24 cellular contexts compared by ENCODE assay signal in the genomic region with DNA sequence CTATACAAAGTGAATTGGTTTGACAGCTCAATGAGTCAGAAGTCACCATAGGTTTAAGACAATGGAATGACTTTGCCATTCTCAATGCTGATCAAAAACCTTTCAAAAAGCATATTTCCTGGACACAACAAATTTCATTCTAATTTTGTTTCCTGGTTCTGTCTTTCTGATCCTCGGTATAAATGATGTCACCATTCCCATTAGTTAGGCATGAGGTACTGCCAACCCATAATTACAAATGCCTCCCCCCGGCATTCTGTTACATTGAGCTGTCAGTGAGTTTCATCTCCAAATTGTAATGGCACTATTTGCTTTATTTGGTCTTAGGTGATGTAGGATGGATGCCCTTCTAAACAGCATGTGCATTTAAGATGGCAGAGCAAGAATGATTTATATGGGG.
DNase-seq lines count a peak whose midpoint lies in the region; ATAC-seq, FAIRE-seq and TF ChIP-seq lines count a peak whose summit lies in the region.
"Had no signal": no experiment of that assay in that cellular context is flagged by ENCODE, and none has a peak within 500 bp of the region (broad histone marks: within the 10 kb centered on the region; RNA-seq: fewer than 3 reads in every experiment).

No MANE protein-coding gene starts in this region.

- no peak for TF ChIP-seq RAD21 in HepG2 (CRISPR knock-in tag; IDR thresholded peaks at IDR 0.05)

- peaks cover 3% of the 10 kb centered on the region for H3K4me1 Mint-ChIP-seq in T-helper 17 cell
- H3K4me1 Mint-ChIP-seq: B cell had no signal

- WGBS in HepG2 (ENCODE audit: low lambda C conversion rate), result 0% methylated on average over 2 of the region's 2 CpGs
- 63% methylated on average over 2 of the region's 2 CpGs for WGBS in right lobe of liver (ENCODE audit: insufficient coverage, low coverage, low lambda C conversion rate, missing lambda C conversion rate)

- CTCF ChIA-PET in HepG2 (lab: Yijun Ruan, JAX; ENCODE audit: low intra/inter-chr PET ratio, low total read pairs), result no interaction called here
- CTCF ChIA-PET in endothelial cell of umbilical vein (lab: Charles Lee), result interaction anchor here (0.8 to 1.7 kb wide), 7 partner anchors 8 to 295 kb away, joined by 3 to 6 read pairs (median 3); no protein-coding TSS in a partner anchor

- H3K4me1 ChIP-seq in HepG2 (ENCODE audit: insufficient read depth, low read length), result peaks cover 15% of the 10 kb centered on the region
- no peaks in the 10 kb centered on the region for H3K4me1 ChIP-seq in right lobe of liver
- no peaks in the 10 kb centered on the region for H3K4me1 ChIP-seq in endothelial cell of umbilical vein (ENCODE audit: control insufficient read depth, extremely low read depth, insufficient read depth, low read length)
- H3K4me1 ChIP-seq: A549; BLaER1 treated with 17β-estradiol and CSF1 and Interleukin-3, amounts not matched to agents 10 nM and 100 nM had no signal

- no peak overlapping the region for H3K27ac Mint-ChIP-seq in T-helper 17 cell
- H3K27ac Mint-ChIP-seq: B cell; CD4-positive, alpha-beta T cell; CD8-positive, alpha-beta T cell had no signal

- no peak overlapping the region for H2AFZ ChIP-seq in HepG2 (ENCODE audit: low read length)
- H2AFZ ChIP-seq in endothelial cell of umbilical vein (ENCODE audit: low read depth, low read length), result no peak overlapping the region

- H3K36me3 Mint-ChIP-seq in T-helper 17 cell (ENCODE audit: low read depth), result no peaks in the 10 kb centered on the region
- H3K36me3 Mint-ChIP-seq: CD8-positive, alpha-beta T cell had no signal

- no peak for ATAC-seq in HepG2
- ATAC-seq in right lobe of liver, result no peak
- ATAC-seq in T-helper 17 cell, result no peak
- ATAC-seq: A549; CD8-positive, alpha-beta T cell had no signal

- H3K79me2 ChIP-seq in HepG2 (ENCODE audit: insufficient read depth, low read length) (no peaks in the 10 kb centered on the region), endothelial cell of umbilical vein (ENCODE audit: control insufficient read depth, insufficient read depth, low read length) (no peaks in the 10 kb centered on the region)

- no peaks in the 10 kb centered on the region for H3K9me1 ChIP-seq in endothelial cell of umbilical vein (replicated peaks; ENCODE audit: control insufficient read depth, extremely low read depth, insufficient read depth, low read length)

- DNase-seq in DMS 273 (lab: John Stamatoyannopoulos, UW; ENCODE audit: unreplicated experiment) (peak; percentile 19), DMS 273 treated with DMSO at 0.1 percent for 48 hours (lab: John Stamatoyannopoulos, UW) (no peak), HepG2 (ENCODE audit: low spot score) (no peak), right lobe of liver (no peak), endothelial cell of umbilical vein (ENCODE audit: low read depth, low spot score) (no peak), kidney tubule cell (ENCODE audit: low spot score) (peak; percentile 5), T-helper 17 cell (no peak), NCI-H345 treated with DMSO at 0.1 percent for 48 hours (lab: John Stamatoyannopoulos, UW; ENCODE audit: unreplicated experiment) (no peak)
- DNase-seq: AML-193; Caco-2; Calu3; CD4-positive, alpha-beta T cell; CD8-positive, alpha-beta T cell; DMS79 treated with DMSO at 0.1 percent for 48 hours; GF-D8 had no signal

- H3K9me3 ChIP-seq in HepG2 (ENCODE audit: low read length) (no peaks in the 10 kb centered on the region), right lobe of liver (no peaks in the 10 kb centered on the region), endothelial cell of umbilical vein (replicated peaks; ENCODE audit: control insufficient read depth, insufficient read depth, low read length) (no peaks in the 10 kb centered on the region), T-helper 17 cell (ENCODE audit: control insufficient read depth, low read length, poor library complexity, severe bottlenecking) (no peaks in the 10 kb centered on the region)
- H3K9me3 ChIP-seq: A549; BLaER1 treated with 17β-estradiol and CSF1 and Interleukin-3, amounts not matched to agents 10 nM and 100 nM; Caco-2 had no signal

- TF ChIP-seq POLR2A in HepG2 (IDR thresholded peaks at IDR 0.05; ENCODE audit: insufficient read depth in 1 of 2, low read depth in 2 of 2, low read length in 2 of 2) (no peak), right lobe of liver (IDR thresholded peaks at IDR 0.05) (no peak), endothelial cell of umbilical vein (IDR thresholded peaks at IDR 0.05; ENCODE audit: low read depth, low read length) (no peak)

- in situ Hi-C loops in HepG2 (cut with HindIII; ENCODE audit: extremely low pct_ligation_motif_present, low pct_unique_long_range_greater_than_20kb), result no loop called here

- no peak overlapping the region for H3K4me3 ChIP-seq in HepG2 (replicated peaks in 1 of 3; ENCODE audit: insufficient read depth in 1 of 3, low read depth in 2 of 3, low read length in 3 of 3)
- H3K4me3 ChIP-seq in right lobe of liver, result no peak overlapping the region
- no peak overlapping the region for H3K4me3 ChIP-seq in endothelial cell of umbilical vein (replicated peaks in 1 of 3; ENCODE audit: insufficient read depth in 1 of 3, low read depth in 1 of 3, low read length in 3 of 3)
- H3K4me3 ChIP-seq: A549; BLaER1 treated with 17β-estradiol and CSF1 and Interleukin-3, amounts not matched to agents 10 nM and 100 nM had no signal

- H3K36me3 ChIP-seq in HepG2 (replicated peaks in 1 of 2; ENCODE audit: control insufficient read depth in 1 of 2, insufficient read depth in 2 of 2, low read length in 2 of 2), result no peaks in the 10 kb centered on the region
- H3K36me3 ChIP-seq in right lobe of liver, result no peaks in the 10 kb centered on the region
- H3K36me3 ChIP-seq in endothelial cell of umbilical vein (ENCODE audit: control insufficient read depth in 2 of 2, extremely low read depth in 1 of 2, insufficient read depth in 2 of 2, low read length in 2 of 2), result no peaks in the 10 kb centered on the region
- H3K36me3 ChIP-seq: BLaER1 treated with 17β-estradiol and CSF1 and Interleukin-3, amounts not matched to agents 10 nM and 100 nM had no signal

- H3K4me3 Mint-ChIP-seq in T-helper 17 cell, result no peak overlapping the region
- H3K4me3 Mint-ChIP-seq: B cell; CD4-positive, alpha-beta T cell; CD8-positive, alpha-beta T cell had no signal

- intact Hi-C loops in HepG2 (cut with micrococcal nuclease; ENCODE audit: unreplicated experiment) (no loop called here), right lobe of liver (cut with DNase I) (no loop called here), endothelial cell of umbilical vein (cut with micrococcal nuclease) (no loop called here)

- H3K4me2 ChIP-seq in HepG2 (ENCODE audit: low read depth, low read length) (no peak overlapping the region), endothelial cell of umbilical vein (ENCODE audit: insufficient read depth, low read length) (no peak overlapping the region)
- H3K4me2 ChIP-seq: A549; BLaER1 treated with 17β-estradiol and CSF1 and Interleukin-3, amounts not matched to agents 10 nM and 100 nM had no signal

- H3K27me3 Mint-ChIP-seq in T-helper 17 cell, result peaks cover 37% of the 10 kb centered on the region

- H3K9ac ChIP-seq in HepG2 (ENCODE audit: insufficient read depth, low read depth, low read length) (no peak overlapping the region), endothelial cell of umbilical vein (replicated peaks; ENCODE audit: extremely low read depth, insufficient read depth, low read length) (no peak overlapping the region)
- H3K9ac ChIP-seq: BLaER1 treated with 17β-estradiol and CSF1 and Interleukin-3, amounts not matched to agents 10 nM and 100 nM had no signal

- POLR2A ChIA-PET in HepG2 (lab: Yijun Ruan, JAX), result no interaction called here
- POLR2A ChIA-PET in endothelial cell of umbilical vein (lab: Charles Lee), result no interaction called here

- no TSS peak for BruUV-seq in HepG2 (replicated peaks; lab: Mats Ljungman, UMichigan)
- no TSS peak for BruUV-seq in endothelial cell of umbilical vein (replicated peaks; lab: Mats Ljungman, UMichigan)

- no peaks in the 10 kb centered on the region for H4K20me1 ChIP-seq in HepG2 (ENCODE audit: insufficient read depth, low read length)
- H4K20me1 ChIP-seq in endothelial cell of umbilical vein (replicated peaks; ENCODE audit: control insufficient read depth, extremely low read depth, insufficient read depth, low read length), result no peaks in the 10 kb centered on the region
- H4K20me1 ChIP-seq: BLaER1 treated with 17β-estradiol and CSF1 and Interleukin-3, amounts not matched to agents 10 nM and 100 nM had no signal

- FAIRE-seq in HepG2 (lab: Jason Lieb, UNC) (no peak), endothelial cell of umbilical vein (lab: Jason Lieb, UNC) (no peak)
- FAIRE-seq: A549, D721Med, G401.6, GM12891, GM19239 had no signal

- H3K27me3 ChIP-seq in HepG2 (ENCODE audit: control insufficient read depth in 1 of 2, insufficient read depth in 2 of 2, low read length in 2 of 2), result peaks cover 1 to 5% of the 10 kb centered on the region in 2 experiments; a peak in 2 of 5 replicates
- H3K27me3 ChIP-seq in right lobe of liver, result no peaks in the 10 kb centered on the region
- H3K27me3 ChIP-seq in endothelial cell of umbilical vein (ENCODE audit: control insufficient read depth in 2 of 2, insufficient read depth in 2 of 2, low read length in 2 of 2), result peaks cover 5 to 14% of the 10 kb centered on the region in 2 experiments
- H3K27me3 ChIP-seq: BLaER1 treated with 17β-estradiol and CSF1 and Interleukin-3, amounts not matched to agents 10 nM and 100 nM had no signal

- TF ChIP-seq CTCF in HepG2 (CRISPR knock-in tag; IDR thresholded peaks at IDR 0.05) (no peak), right lobe of liver (IDR thresholded peaks at IDR 0.05) (no peak), endothelial cell of umbilical vein (IDR thresholded peaks at IDR 0.05; ENCODE audit: extremely low read depth in 1 of 2, insufficient read depth in 1 of 2, low read depth in 1 of 2, low read length in 2 of 2) (no peak)

- H3K27ac ChIP-seq in HepG2 (ENCODE audit: extremely low read length, insufficient read depth, low read length) (no peak overlapping the region), right lobe of liver (no peak overlapping the region), endothelial cell of umbilical vein (ENCODE audit: insufficient read depth, low read depth, low read length) (no peak overlapping the region)
- H3K27ac ChIP-seq: 22Rv1; A549; BLaER1 treated with 17β-estradiol and CSF1 and Interleukin-3, amounts not matched to agents 10 nM and 100 nM; C4-2B had no signal

- TF ChIP-seq EP300 in HepG2 (IDR thresholded peaks at IDR 0.05; ENCODE audit: low read depth in 2 of 2, low read length in 2 of 2), result no peak
- TF ChIP-seq EP300 in HepG2 (CRISPR knock-in tag; IDR thresholded peaks at IDR 0.05; ENCODE audit: borderline replicate concordance), result no peak

- dilution Hi-C loops in endothelial cell of umbilical vein (cut with MboI; ENCODE audit: extremely low pct_ligation_motif_present, low sequenced_read_pairs), result no loop called here

TF ChIP-seq in HepG2, 621 proteins besides CTCF, POLR2A, EP300 and RAD21:
- TF ChIP-seq HNRNPLL (IDR thresholded peaks at IDR 0.05; ENCODE audit: low read depth, low read length, poor library complexity, severe bottlenecking) (no peak), ATF7 (IDR thresholded peaks at IDR 0.05) (peak; percentile 59), ATF7 (CRISPR knock-in tag; IDR thresholded peaks at IDR 0.05) (no peak)

TF ChIP-seq in endothelial cell of umbilical vein, 7 proteins besides CTCF, POLR2A, EP300 and RAD21:
- TF ChIP-seq JUN (IDR thresholded peaks at IDR 0.05; ENCODE audit: borderline replicate concordance, insufficient read depth, insufficient read length, low read depth) (peak; percentile 8), POLR2AphosphoS5 (IDR thresholded peaks at IDR 0.05; ENCODE audit: insufficient read depth, low read depth, low read length) (no peak)

Comparison
In these comparisons a context has a peak if more than half of its experiments do, and no peak if none do; other contexts are left out.
1. DNase-seq: peak in DMS 273 (single experiment) and kidney tubule cell (single experiment); none in DMS 273 treated with DMSO at 0.1 percent for 48 hours (single experiment), HepG2 (single experiment), right lobe of liver (0 of 3), endothelial cell of umbilical vein (single experiment), T-helper 17 cell (0 of 3) and NCI-H345 treated with DMSO at 0.1 percent for 48 hours (single experiment).